8 cellular contexts compared by ENCODE assay signal in the genomic region with DNA sequence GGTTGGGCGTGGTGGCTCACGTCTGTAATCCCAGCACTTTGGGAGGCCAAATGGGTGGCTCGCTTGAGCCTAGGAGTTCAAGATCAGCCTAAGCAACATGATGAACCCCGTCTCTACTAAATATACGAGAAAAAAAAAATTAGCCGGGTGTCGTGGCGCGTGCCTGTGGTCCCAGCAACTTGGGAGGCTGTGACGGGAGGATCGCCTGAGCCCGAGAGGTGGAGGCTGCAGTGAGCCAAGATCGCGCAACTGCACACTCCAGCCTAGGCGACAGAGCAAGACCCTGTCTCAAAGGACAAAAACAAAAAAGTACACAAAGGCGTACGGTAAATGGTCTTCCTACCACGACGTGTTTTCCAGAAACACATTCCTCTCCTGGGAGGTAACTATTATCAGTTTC.
DNase-seq lines count a peak whose midpoint lies in the region; ATAC-seq, FAIRE-seq and TF ChIP-seq lines count a peak whose summit lies in the region.

No MANE protein-coding gene starts in this region.

- no peak for DNase-seq in NT2/D1 (ENCODE audit: low read depth, low spot score)
- no peak for DNase-seq in effector memory CD8-positive, alpha-beta T cell
- no peak for DNase-seq in NCI-H345 (lab: John Stamatoyannopoulos, UW)
- no peak for DNase-seq in NCI-H2171 (lab: John Stamatoyannopoulos, UW)
- DNase-seq in T1000 (lab: John Stamatoyannopoulos, UW), result no peak
- DNase-seq in H54 (ENCODE audit: insufficient read length, low spot score), result no peak

- H3K4me1 ChIP-seq in NT2/D1 (ENCODE audit: insufficient read depth, insufficient read length) (no peaks in the 10 kb centered on the region), neutrophil (ENCODE audit: control insufficient read depth in 1 of 2, insufficient read depth in 1 of 2, low read depth in 1 of 2, low read length in 1 of 2) (peaks cover 11 to 15% of the 10 kb centered on the region in 2 experiments)

- no peaks in the 10 kb centered on the region for H3K9me3 ChIP-seq in NT2/D1 (ENCODE audit: insufficient read depth, low read length)
- H3K9me3 ChIP-seq in neutrophil, result no peaks in the 10 kb centered on the region

- TF ChIP-seq CTCF in C4-2B (conservative IDR thresholded peaks at IDR 0.05) (no peak), neutrophil (IDR thresholded peaks at IDR 0.05) (no peak)

- H3K27me3 Mint-ChIP-seq in effector memory CD8-positive, alpha-beta T cell, result peaks cover 18 to 23% of the 10 kb centered on the region in 2 donors

- TF ChIP-seq POLR2A in H54 (IDR thresholded peaks at IDR 0.05; ENCODE audit: low read depth, low read length), result no peak

- FAIRE-seq in H54 (lab: Jason Lieb, UNC), result no peak

- H3K36me3 ChIP-seq in NT2/D1 (ENCODE audit: insufficient read depth, insufficient read length, low read length) (peaks cover 17% of the 10 kb centered on the region), neutrophil (peaks cover 14% of the 10 kb centered on the region)

- peak overlapping the region; percentile 91 to 96 for H3K4me3 Mint-ChIP-seq in effector memory CD8-positive, alpha-beta T cell

- H3K27ac Mint-ChIP-seq in effector memory CD8-positive, alpha-beta T cell, result peak overlapping the region; percentile 96 to 99

- H3K9ac ChIP-seq in NT2/D1 (ENCODE audit: insufficient read length, low read depth), result no peak overlapping the region

- H3K27me3 ChIP-seq in NT2/D1 (ENCODE audit: insufficient read depth, insufficient read length) (no peaks in the 10 kb centered on the region), neutrophil (peaks cover 24% of the 10 kb centered on the region)

- H3K4me3 ChIP-seq in NT2/D1 (ENCODE audit: insufficient read length, low read depth) (peak overlapping the region; percentile 84), neutrophil (ENCODE audit: low read depth in 1 of 2, low read length in 1 of 2) (peak overlapping the region in 1 of 2 experiments; percentile 77)

- no peak for ATAC-seq in effector memory CD8-positive, alpha-beta T cell (replicated peaks)

- peaks cover 16 to 18% of the 10 kb centered on the region in 2 donors for H3K4me1 Mint-ChIP-seq in effector memory CD8-positive, alpha-beta T cell (ENCODE audit: low read depth in 2 of 2)

- H3K9me3 Mint-ChIP-seq in effector memory CD8-positive, alpha-beta T cell, result no peaks in the 10 kb centered on the region

- H3K27ac ChIP-seq in C4-2B (peak overlapping the region; percentile 96; the same call in 1 of the 2 replicates), neutrophil (peak overlapping the region; percentile 86)

- H3K36me3 Mint-ChIP-seq in effector memory CD8-positive, alpha-beta T cell (ENCODE audit: insufficient read depth), result peaks cover 32% of the 10 kb centered on the region
